Comparison of ENCODE assay signal across 12 cellular contexts in genomic region chr4:47213971-47214370, GRCh38.
A peak's percentile ranks its signal among the peaks of the same experiment; 100 is the strongest.
DNase-seq lines count a peak whose midpoint lies in the region; ATAC-seq and TF ChIP-seq lines count a peak whose summit lies in the region.
"Had no signal": no experiment of that assay in that cellular context is flagged by ENCODE, and none has a peak within 500 bp of the region (broad histone marks: within the 10 kb centered on the region; RNA-seq: fewer than 3 reads in every experiment).

No MANE protein-coding gene starts in this region.

- H3K4me2 ChIP-seq in PC-3 (ENCODE audit: low read length) (no peak overlapping the region), neural cell (ENCODE audit: low read length) (peak overlapping the region; percentile 10)

- CTCF ChIA-PET in BJ (lab: Yijun Ruan, JAX): no interaction called here
- CTCF ChIA-PET in PC-3 (lab: Charles Lee): no interaction called here

- H3K4me1 ChIP-seq in PC-3 (ENCODE audit: insufficient read depth, low read length): no peaks in the 10 kb centered on the region
- H3K4me1 ChIP-seq: lower lobe of right lung had no signal

- H3K9me3 ChIP-seq in PC-3 (ENCODE audit: low read length): no peaks in the 10 kb centered on the region
- H3K9me3 ChIP-seq in neural cell (ENCODE audit: low read length): no peaks in the 10 kb centered on the region
- H3K9me3 ChIP-seq: Caco-2, lower lobe of right lung had no signal

- no peak for ATAC-seq in PC-3
- no peak for ATAC-seq in HG03045 (IDR thresholded peaks at IDR 0.05; ENCODE audit: unreplicated experiment)
- ATAC-seq: lower lobe of right lung had no signal

- H3K9ac ChIP-seq in PC-3 (ENCODE audit: low read length) (no peak overlapping the region), neural cell (ENCODE audit: low read length) (peak overlapping the region; percentile 17)

- no peaks in the 10 kb centered on the region for H4K20me1 ChIP-seq in PC-3 (ENCODE audit: low read length)
- no peaks in the 10 kb centered on the region for H4K20me1 ChIP-seq in neural cell (ENCODE audit: insufficient read depth)

- H3K36me3 ChIP-seq in BJ (ENCODE audit: control insufficient read depth, insufficient read depth, low read length) (no peaks in the 10 kb centered on the region), PC-3 (ENCODE audit: low read depth, low read length) (no peaks in the 10 kb centered on the region), neural cell (ENCODE audit: insufficient read depth, low read length) (no peaks in the 10 kb centered on the region)
- H3K36me3 ChIP-seq: lower lobe of right lung, WERI-Rb-1 had no signal

- TF ChIP-seq CTCF in BJ (IDR thresholded peaks at IDR 0.05; ENCODE audit: insufficient read depth, low read depth, low read length) (no peak), PC-3 (conservative IDR thresholded peaks at IDR 0.05; ENCODE audit: low read depth, low read length) (no peak), dorsolateral prefrontal cortex (IDR thresholded peaks at IDR 0.05 in 54 of 56, conservative IDR thresholded peaks at IDR 0.05 in 2 of 56; ENCODE audit: low read depth in 1 of 56, partially characterized antibody in 56 of 56) (no peak), neural cell (IDR thresholded peaks at IDR 0.05; ENCODE audit: poor library complexity, severe bottlenecking) (no peak)

- no peaks in the 10 kb centered on the region for H3F3A ChIP-seq in PC-3 (ENCODE audit: low read length, unreplicated experiment)
- H3F3A ChIP-seq in neural cell (ENCODE audit: insufficient read depth, low read length, poor library complexity, severe bottlenecking): no peaks in the 10 kb centered on the region

- H3K27me3 ChIP-seq in BJ (ENCODE audit: control insufficient read depth, insufficient read depth, low read length): no peaks in the 10 kb centered on the region
- H3K27me3 ChIP-seq in PC-3 (ENCODE audit: low read length): no peaks in the 10 kb centered on the region
- H3K27me3 ChIP-seq in dorsolateral prefrontal cortex: no peaks in the 10 kb centered on the region
- H3K27me3 ChIP-seq in neural cell (ENCODE audit: insufficient read depth, low read depth, low read length): no peaks in the 10 kb centered on the region

- H3K27ac ChIP-seq in PC-3 (ENCODE audit: low read length) (no peak overlapping the region), dorsolateral prefrontal cortex (peak overlapping the region in 51 of 59 donors; percentile 1 to 79 (median 47)), neural cell (ENCODE audit: low read length) (peak overlapping the region; percentile 58)
- H3K27ac ChIP-seq: lower lobe of right lung, WERI-Rb-1 had no signal

- H3K9me2 ChIP-seq in PC-3 (replicated peaks; ENCODE audit: low read length): no peaks in the 10 kb centered on the region
- H3K9me2 ChIP-seq in neural cell (ENCODE audit: insufficient read depth, low read length): no peaks in the 10 kb centered on the region

- TF ChIP-seq EP300 in neural cell (conservative IDR thresholded peaks at IDR 0.05; ENCODE audit: poor library complexity, severe bottlenecking): peak; percentile 37

- H3K4me3 ChIP-seq in BJ (ENCODE audit: low read depth, low read length) (no peak overlapping the region), PC-3 (ENCODE audit: low read length) (no peak overlapping the region), dorsolateral prefrontal cortex (peak overlapping the region in 35 of 59 donors; percentile 1 to 46 (median 21)), neural cell (ENCODE audit: low read length) (no peak overlapping the region)
- H3K4me3 ChIP-seq: lower lobe of right lung had no signal

- TF ChIP-seq RAD21 in neural cell (conservative IDR thresholded peaks at IDR 0.05): no peak

- H3K79me2 ChIP-seq in PC-3 (ENCODE audit: low read length): no peaks in the 10 kb centered on the region
- no peaks in the 10 kb centered on the region for H3K79me2 ChIP-seq in neural cell (replicated peaks; ENCODE audit: insufficient read depth, low read length)

- intact Hi-C loops in PC-3 (cut with micrococcal nuclease) (no loop called here), dorsolateral prefrontal cortex (cut with DNase I) (no loop called here)

- H2AFZ ChIP-seq in PC-3 (ENCODE audit: low read length) (no peak overlapping the region), neural cell (ENCODE audit: low read depth, low read length) (peak overlapping the region; percentile 10)

- POLR2A ChIA-PET in BJ (lab: Charles Lee) (no interaction called here), PC-3 (lab: Charles Lee; ENCODE audit: unreplicated experiment) (no interaction called here)

- DNase-seq in BJ (ENCODE audit: low read depth) (peak; percentile 48), PC-3 (peak; percentile 35), dorsolateral prefrontal cortex (no peak), ecto neural progenitor cell (ENCODE audit: low spot score) (no peak)
- DNase-seq in activated CD4-positive, alpha-beta T cell treated with anti-CD3 and anti-CD28 coated beads for 48 hours: no peak
- no peak for DNase-seq in activated CD8-positive, alpha-beta memory T cell treated with anti-CD3 and anti-CD28 coated beads for 24 hours
- DNase-seq: activated gamma-delta T cell treated with Interleukin-2 at 50 U/mL for 16 hours, Caco-2, lower lobe of right lung, WERI-Rb-1 had no signal

- BruUV-seq in PC-3 (replicated peaks; lab: Mats Ljungman, UMichigan): no TSS peak

TF ChIP-seq in neural cell, 6 proteins besides CTCF, POLR2A, EP300 and RAD21:
- TF ChIP-seq SMC3 (conservative IDR thresholded peaks at IDR 0.05; ENCODE audit: poor library complexity): no peak
- no peak for TF ChIP-seq MXI1 (conservative IDR thresholded peaks at IDR 0.05; ENCODE audit: poor library complexity, severe bottlenecking)
- no peak for TF ChIP-seq TAF1 (IDR thresholded peaks at IDR 0.05; ENCODE audit: low read depth)
- TF ChIP-seq, protein P1, sequence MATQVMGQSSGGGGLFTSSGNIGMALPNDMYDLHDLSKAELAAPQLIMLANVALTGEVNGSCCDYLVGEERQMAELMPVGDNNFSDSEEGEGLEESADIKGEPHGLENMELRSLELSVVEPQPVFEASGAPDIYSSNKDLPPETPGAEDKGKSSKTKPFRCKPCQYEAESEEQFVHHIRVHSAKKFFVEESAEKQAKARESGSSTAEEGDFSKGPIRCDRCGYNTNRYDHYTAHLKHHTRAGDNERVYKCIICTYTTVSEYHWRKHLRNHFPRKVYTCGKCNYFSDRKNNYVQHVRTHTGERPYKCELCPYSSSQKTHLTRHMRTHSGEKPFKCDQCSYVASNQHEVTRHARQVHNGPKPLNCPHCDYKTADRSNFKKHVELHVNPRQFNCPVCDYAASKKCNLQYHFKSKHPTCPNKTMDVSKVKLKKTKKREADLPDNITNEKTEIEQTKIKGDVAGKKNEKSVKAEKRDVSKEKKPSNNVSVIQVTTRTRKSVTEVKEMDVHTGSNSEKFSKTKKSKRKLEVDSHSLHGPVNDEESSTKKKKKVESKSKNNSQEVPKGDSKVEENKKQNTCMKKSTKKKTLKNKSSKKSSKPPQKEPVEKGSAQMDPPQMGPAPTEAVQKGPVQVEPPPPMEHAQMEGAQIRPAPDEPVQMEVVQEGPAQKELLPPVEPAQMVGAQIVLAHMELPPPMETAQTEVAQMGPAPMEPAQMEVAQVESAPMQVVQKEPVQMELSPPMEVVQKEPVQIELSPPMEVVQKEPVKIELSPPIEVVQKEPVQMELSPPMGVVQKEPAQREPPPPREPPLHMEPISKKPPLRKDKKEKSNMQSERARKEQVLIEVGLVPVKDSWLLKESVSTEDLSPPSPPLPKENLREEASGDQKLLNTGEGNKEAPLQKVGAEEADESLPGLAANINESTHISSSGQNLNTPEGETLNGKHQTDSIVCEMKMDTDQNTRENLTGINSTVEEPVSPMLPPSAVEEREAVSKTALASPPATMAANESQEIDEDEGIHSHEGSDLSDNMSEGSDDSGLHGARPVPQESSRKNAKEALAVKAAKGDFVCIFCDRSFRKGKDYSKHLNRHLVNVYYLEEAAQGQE (IDR thresholded peaks at IDR 0.05; ENCODE audit: borderline replicate concordance): no peak
- TF ChIP-seq EZH2 (IDR thresholded peaks at IDR 0.05; ENCODE audit: borderline replicate concordance, insufficient read depth, low read length, poor library complexity, severe bottlenecking): no peak
- TF ChIP-seq POLR2AphosphoS5 (IDR thresholded peaks at IDR 0.05): no peak

Comparison
In these comparisons a context has a peak if more than half of its experiments do, and no peak if none do; other contexts are left out.
1. DNase-seq: peak in BJ (single experiment) and PC-3 (single experiment); none in dorsolateral prefrontal cortex (0 of 10), ecto neural progenitor cell (single experiment), activated CD4-positive, alpha-beta T cell treated with anti-CD3 and anti-CD28 coated beads for 48 hours (single experiment) and activated CD8-positive, alpha-beta memory T cell treated with anti-CD3 and anti-CD28 coated beads for 24 hours (single experiment).
2. H3K4me3 ChIP-seq: peak in dorsolateral prefrontal cortex (35 of 59); none in BJ (single experiment), PC-3 (single experiment) and neural cell (single experiment).